ENCODE assay signal across 29 cellular contexts in the genomic region with DNA sequence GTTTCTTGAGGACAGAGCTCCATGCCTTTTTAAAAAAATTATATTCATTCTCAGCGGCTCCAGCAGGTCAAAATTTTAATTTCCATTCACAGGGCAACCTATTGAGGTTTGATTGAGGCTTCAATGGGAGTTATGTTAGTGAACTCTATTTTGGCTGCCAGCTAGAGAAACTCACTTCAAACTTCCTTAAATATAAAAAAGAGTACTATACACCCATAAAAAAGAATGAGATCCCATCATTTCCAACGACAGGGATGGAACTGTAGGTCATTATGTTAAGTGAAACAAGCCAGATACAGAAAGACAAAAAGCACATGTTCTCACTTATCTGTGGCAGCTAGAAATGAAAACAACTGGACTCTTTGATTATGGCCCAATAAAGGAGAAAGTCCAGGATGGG.
"Had no signal": no experiment of that assay in that cellular context is flagged by ENCODE, and none has a peak within 500 bp of the region (broad histone marks: within the 10 kb centered on the region; RNA-seq: fewer than 3 reads in every experiment).

No MANE protein-coding gene starts in this region.

- H3K36me3 Mint-ChIP-seq: naive B cell had no signal

- H3K9me3 ChIP-seq: colonic mucosa, esophagus squamous epithelium, gastrocnemius medialis, left lung, lower lobe of right lung, mucosa of descending colon had no signal

- H3K79me2 ChIP-seq: hepatocyte had no signal

- H3K4me3 Mint-ChIP-seq: dendritic cell treated with granulocyte-macrophage colony-stimulating factor and Interleukin-4, amounts not matched to agents 40 ng/mL and 50 ng/mL, for 4 days; effector memory CD8-positive, alpha-beta T cell; endodermal cell; immature natural killer cell; memory B cell; naive B cell had no signal

- H3K36me3 ChIP-seq: colonic mucosa, esophagus squamous epithelium, gastrocnemius medialis, left lung, lower lobe of right lung had no signal

- H3K27me3 ChIP-seq: colonic mucosa, esophagus squamous epithelium, gastrocnemius medialis, hepatocyte, left lung had no signal

- H3K9me3 Mint-ChIP-seq: dendritic cell treated with granulocyte-macrophage colony-stimulating factor and Interleukin-4, amounts not matched to agents 40 ng/mL and 50 ng/mL, for 4 days; effector memory CD8-positive, alpha-beta T cell; immature natural killer cell; memory B cell had no signal

- H3K27ac Mint-ChIP-seq: dendritic cell treated with granulocyte-macrophage colony-stimulating factor and Interleukin-4, amounts not matched to agents 40 ng/mL and 50 ng/mL, for 4 days; effector memory CD8-positive, alpha-beta T cell; endodermal cell; immature natural killer cell; memory B cell had no signal

- H3K4me1 ChIP-seq: colonic mucosa had no signal

- FAIRE-seq: endometrium, kidney had no signal

- H3K27ac ChIP-seq: colonic mucosa, epithelial cell of prostate, hepatocyte, left lung, lower lobe of right lung had no signal

- H3K4me3 ChIP-seq: colonic mucosa, esophagus squamous epithelium, gastrocnemius medialis, hepatocyte, left lung, lower lobe of right lung, mucosa of descending colon had no signal

- H3K4me1 Mint-ChIP-seq: immature natural killer cell, memory B cell, naive B cell had no signal

- DNase-seq: cerebellar nuclear complex; colonic mucosa; cortex of kidney; effector CD8-positive, alpha-beta T cell; effector memory CD8-positive, alpha-beta T cell; endodermal cell; erythroblast; esophagus squamous epithelium; foreskin fibroblast; foreskin melanocyte; gastrocnemius medialis; glutamatergic neuron; head of caudate nucleus; hypothalamus; immature natural killer cell; islet precursor cell; kidney; kidney glomerular epithelial cell; left lung; lower lobe of right lung; mesendoderm; mucosa of descending colon; naive B cell had no signal

- H3K27me3 Mint-ChIP-seq: memory B cell had no signal

- H2AFZ ChIP-seq: hepatocyte had no signal

- ATAC-seq: effector memory CD8-positive, alpha-beta T cell; esophagus mucosa; left lung; lower lobe of right lung; mucosa of descending colon had no signal

- H3K4me2 ChIP-seq: hepatocyte had no signal
